Comparison of ENCODE assay signal across 20 cellular contexts in genomic region chr2:101356486-101356885, GRCh38. TPM values are rescaled to one million over a fixed set of nuclear protein-coding genes. Genes with fewer than 3 reads are reported as not detected.
DNase-seq lines count a peak whose midpoint lies in the region; ATAC-seq and TF ChIP-seq lines count a peak whose summit lies in the region.
"Had no signal": no experiment of that assay in that cellular context is flagged by ENCODE, and none has a peak within 500 bp of the region (broad histone marks: within the 10 kb centered on the region; RNA-seq: fewer than 3 reads in every experiment).

No MANE protein-coding gene starts in this region.

- H3K27me3 ChIP-seq in GM23248 (replicated peaks; ENCODE audit: insufficient read depth) (no peaks in the 10 kb centered on the region), smooth muscle cell (ENCODE audit: low read depth) (no peaks in the 10 kb centered on the region)
- H3K27me3 ChIP-seq: brain microvascular endothelial cell, suprapubic skin had no signal

- H3K9me2 ChIP-seq in GM23248 (ENCODE audit: insufficient read depth), result no peaks in the 10 kb centered on the region

- H3K79me2 ChIP-seq in GM23248 (ENCODE audit: insufficient read depth), result no peaks in the 10 kb centered on the region
- no peaks in the 10 kb centered on the region for H3K79me2 ChIP-seq in smooth muscle cell (ENCODE audit: low read depth)

- ATAC-seq in esophagus mucosa, result peak; percentile 48
- no peak for ATAC-seq in activated naive CD8-positive, alpha-beta T cell treated with anti-CD3 and anti-CD28 coated beads, Interleukin-2, amount 50 U/mL, for 24 hours
- ATAC-seq in T-cell (replicated peaks in 1 of 4), result no peak
- ATAC-seq: activated naive CD4-positive, alpha-beta T cell treated with anti-CD3 and anti-CD28 coated beads, Interleukin-2, amount 50 U/mL, for 72 hours; GM23338 had no signal

- H3K27me3 Mint-ChIP-seq in activated naive CD8-positive, alpha-beta T cell treated with anti-CD3 and anti-CD28 coated beads, Interleukin-2, amount 50 U/mL, for 24 hours, result no peaks in the 10 kb centered on the region
- no peaks in the 10 kb centered on the region for H3K27me3 Mint-ChIP-seq in T-cell

- no peak overlapping the region for H3K27ac ChIP-seq in GM23248
- peak overlapping the region; percentile 34 for H3K27ac ChIP-seq in smooth muscle cell (ENCODE audit: low read depth)
- H3K27ac ChIP-seq: brain microvascular endothelial cell, suprapubic skin had no signal

- POLR2A ChIA-PET in T-cell (lab: Charles Lee), result no interaction called here

- H3K36me3 ChIP-seq in GM23248 (ENCODE audit: low read depth), result no peaks in the 10 kb centered on the region
- H3K36me3 ChIP-seq in smooth muscle cell (ENCODE audit: low read depth), result no peaks in the 10 kb centered on the region
- H3K36me3 ChIP-seq: brain microvascular endothelial cell, suprapubic skin had no signal

- H3K9ac ChIP-seq in GM23248, result no peak overlapping the region
- no peak overlapping the region for H3K9ac ChIP-seq in smooth muscle cell (ENCODE audit: low read depth)

- H3F3A ChIP-seq in GM23248 (ENCODE audit: insufficient read depth) (no peaks in the 10 kb centered on the region), smooth muscle cell (ENCODE audit: low read depth) (no peaks in the 10 kb centered on the region)

- no peak overlapping the region for H2AFZ ChIP-seq in GM23248
- H2AFZ ChIP-seq in smooth muscle cell (ENCODE audit: low read depth), result no peak overlapping the region
- H2AFZ ChIP-seq: GM23338 had no signal

- in situ Hi-C loops in GM23248 (cut with MboI), result no loop called here

- DNase-seq in GM23248, result peak; percentile 55
- peak; percentile 51 for DNase-seq in RPMI7951 (ENCODE audit: low read depth)
- no peak for DNase-seq in smooth muscle cell (lab: John Stamatoyannopoulos, UW; ENCODE audit: unreplicated experiment)
- no peak for DNase-seq in activated naive CD8-positive, alpha-beta T cell treated with anti-CD3 and anti-CD28 coated beads, Interleukin-2, amount 50 U/mL, for 24 hours
- no peak for DNase-seq in T-cell
- no peak for DNase-seq in NCI-H345 treated with DMSO at 0.1 percent for 48 hours (lab: John Stamatoyannopoulos, UW; ENCODE audit: unreplicated experiment)
- DNase-seq: activated CD4-positive, alpha-beta T cell treated with anti-CD3 and anti-CD28 coated beads for 1 hour; brain microvascular endothelial cell; COR-L47; erythroblast; NCI-H1436; NCI-H2171; stimulated activated CD4-positive, alpha-beta T cell treated with anti-CD3 and anti-CD28 coated beads, Interleukin-12 subunit alpha, Interleukin-12 subunit beta, amount 100 ng/mL, for 4 hours had no signal

- H3K4me1 Mint-ChIP-seq in activated naive CD8-positive, alpha-beta T cell treated with anti-CD3 and anti-CD28 coated beads, Interleukin-2, amount 50 U/mL, for 24 hours, result peaks cover 6% of the 10 kb centered on the region
- H3K4me1 Mint-ChIP-seq in T-cell, result peaks cover 16 to 26% (median 16%) of the 10 kb centered on the region in 3 donors

- TF ChIP-seq CTCF in smooth muscle cell (IDR thresholded peaks at IDR 0.05; ENCODE audit: borderline replicate concordance, insufficient read depth, poor library complexity, severe bottlenecking), result no peak

- H3K4me2 ChIP-seq in GM23248 (ENCODE audit: unreplicated experiment) (no peak overlapping the region), smooth muscle cell (no peak overlapping the region)
- H3K4me2 ChIP-seq: GM23338 had no signal

- H3K36me3 Mint-ChIP-seq in activated naive CD8-positive, alpha-beta T cell treated with anti-CD3 and anti-CD28 coated beads, Interleukin-2, amount 50 U/mL, for 24 hours (ENCODE audit: low read depth), result no peaks in the 10 kb centered on the region
- H3K36me3 Mint-ChIP-seq in T-cell, result no peaks in the 10 kb centered on the region
- H3K36me3 Mint-ChIP-seq: activated naive CD4-positive, alpha-beta T cell treated with anti-CD3 and anti-CD28 coated beads, Interleukin-2, amount 50 U/mL, for 72 hours had no signal

- 37 to 48% methylated on average over 2 of the region's 2 CpGs for WGBS in GM23248 (ENCODE audit: low coverage in 1 of 2, low lambda C conversion rate in 2 of 2, missing lambda C conversion rate in 2 of 2), 2 experiments
- WGBS in smooth muscle cell (ENCODE audit: low lambda C conversion rate), result 59% methylated on average over 2 of the region's 2 CpGs

- H4K20me1 ChIP-seq in GM23248 (ENCODE audit: insufficient read depth) (no peaks in the 10 kb centered on the region), smooth muscle cell (ENCODE audit: low read depth) (no peaks in the 10 kb centered on the region)

- H3K9me3 Mint-ChIP-seq in activated naive CD8-positive, alpha-beta T cell treated with anti-CD3 and anti-CD28 coated beads, Interleukin-2, amount 50 U/mL, for 24 hours, result no peaks in the 10 kb centered on the region
- H3K9me3 Mint-ChIP-seq in T-cell, result no peaks in the 10 kb centered on the region
- H3K9me3 Mint-ChIP-seq: activated naive CD4-positive, alpha-beta T cell treated with anti-CD3 and anti-CD28 coated beads, Interleukin-2, amount 50 U/mL, for 72 hours; activated T-helper 1 cell treated with anti-CD3 and anti-CD28 coated beads, Interleukin-12 subunit alpha, Interleukin-12 subunit beta, Interleukin-2, Interleukin-4 antibody, amounts not matched to agents 30 ng/mL and 10 ng/mL and 1 ng/mL, durations not matched to agents 14 hours and 24 hours and 36 hours; GM23338 had no signal

- H3K4me3 Mint-ChIP-seq in activated naive CD8-positive, alpha-beta T cell treated with anti-CD3 and anti-CD28 coated beads, Interleukin-2, amount 50 U/mL, for 24 hours, result no peak overlapping the region
- no peak overlapping the region for H3K4me3 Mint-ChIP-seq in T-cell
- H3K4me3 Mint-ChIP-seq: activated T-helper 1 cell treated with anti-CD3 and anti-CD28 coated beads, Interleukin-12 subunit alpha, Interleukin-12 subunit beta, Interleukin-2, Interleukin-4 antibody, amounts not matched to agents 30 ng/mL and 10 ng/mL and 1 ng/mL, durations not matched to agents 14 hours and 24 hours and 36 hours; B cell; GM23338 had no signal

- H3K4me3 ChIP-seq in GM23248, result no peak overlapping the region
- no peak overlapping the region for H3K4me3 ChIP-seq in smooth muscle cell
- H3K4me3 ChIP-seq: GM23338, suprapubic skin had no signal

- peaks cover 10% of the 10 kb centered on the region for H3K4me1 ChIP-seq in GM23248 (ENCODE audit: insufficient read depth)
- no peaks in the 10 kb centered on the region for H3K4me1 ChIP-seq in smooth muscle cell (ENCODE audit: low read depth)

- H3K9me3 ChIP-seq in GM23248 (ENCODE audit: low read depth), result no peaks in the 10 kb centered on the region
- no peaks in the 10 kb centered on the region for H3K9me3 ChIP-seq in smooth muscle cell (replicated peaks; ENCODE audit: low read depth)
- H3K9me3 ChIP-seq: suprapubic skin had no signal

- CTCF ChIA-PET in T-cell (lab: Charles Lee), result no interaction called here

- no peak overlapping the region for H3K27ac Mint-ChIP-seq in activated naive CD8-positive, alpha-beta T cell treated with anti-CD3 and anti-CD28 coated beads, Interleukin-2, amount 50 U/mL, for 24 hours
- H3K27ac Mint-ChIP-seq in T-cell, result peak overlapping the region in 1 of 2 donors; percentile 6
- H3K27ac Mint-ChIP-seq: activated naive CD4-positive, alpha-beta T cell treated with anti-CD3 and anti-CD28 coated beads, Interleukin-2, amount 50 U/mL, for 72 hours; activated T-helper 1 cell treated with anti-CD3 and anti-CD28 coated beads, Interleukin-12 subunit alpha, Interleukin-12 subunit beta, Interleukin-2, Interleukin-4 antibody, amounts not matched to agents 30 ng/mL and 10 ng/mL and 1 ng/mL, durations not matched to agents 14 hours and 24 hours and 36 hours; B cell; GM23338 had no signal

RNA-seq across cellular contexts. Expression of gene CREG2, which starts 30.8 kb away (rescaled TPM):
- under 0.01 and 0.22 TPM in 2 replicates for total RNA-seq in GM23248 (2014; rRNA removed; shearing (Covaris generic))
- polyA plus RNA-seq in GM23248 (2016; fragmentation: Nextera tagmentation; extraction: Ambion mirVana), result 0.15 TPM in 1 of 2 replicates, not detected in the other
- 0.36 and 0.59 TPM in 2 replicates for total RNA-seq in RPMI7951 (2014; rRNA removed; shearing (Covaris generic))
- 2.3 TPM for total RNA-seq in esophagus mucosa
- total RNA-seq in smooth muscle cell, result 0.54 and 1.2 TPM in 2 replicates
- polyA plus RNA-seq in smooth muscle cell, result 0.62 and 4.0 TPM in 2 replicates
- under 1 TPM in 1 of 5 donors, not detected in 4; 0.13 TPM for total RNA-seq in T-cell
- total RNA-seq: activated naive CD4-positive, alpha-beta T cell treated with anti-CD3 and anti-CD28 coated beads, Interleukin-2, amount 50 U/mL, for 72 hours; activated T-helper 1 cell treated with anti-CD3 and anti-CD28 coated beads, Interleukin-12 subunit alpha, Interleukin-12 subunit beta, Interleukin-2, Interleukin-4 antibody, amounts not matched to agents 30 ng/mL and 10 ng/mL and 1 ng/mL, durations not matched to agents 14 hours and 24 hours and 36 hours; B cell had no signal
- polyA plus RNA-seq: liver had no signal

RNA-seq across cellular contexts. Expression of gene RNF149, which starts 48.0 kb away (rescaled TPM):
- total RNA-seq in GM23248 (2014; rRNA removed; shearing (Covaris generic)), result 54.1 and 58.1 TPM in 2 replicates
- polyA plus RNA-seq in GM23248 (2016; fragmentation: Nextera tagmentation; extraction: Ambion mirVana) (48.9 and 51.9 TPM in 2 replicates), smooth muscle cell (42.6 and 63.3 TPM in 2 replicates)
- 30.3 and 40.6 TPM in 2 replicates for total RNA-seq in RPMI7951 (2014; rRNA removed; shearing (Covaris generic))
- total RNA-seq in esophagus mucosa (67.0 TPM), smooth muscle cell (58.3 and 59.2 TPM in 2 replicates), T-cell (100 to 1,000 TPM; 114 to 139 (median 123) TPM)

Comparison
In these comparisons a context has a peak if more than half of its experiments do, and no peak if none do; other contexts are left out.
1. DNase-seq: peak in GM23248 (single experiment) and RPMI7951 (single experiment); none in smooth muscle cell (single experiment), activated naive CD8-positive, alpha-beta T cell treated with anti-CD3 and anti-CD28 coated beads, Interleukin-2, amount 50 U/mL, for 24 hours (single experiment), T-cell (0 of 34) and NCI-H345 treated with DMSO at 0.1 percent for 48 hours (single experiment).